ENCODE assay signal across 17 cellular contexts in genomic region chr4:8072235-8072968, GRCh38.
DNase-seq lines count a peak whose midpoint lies in the region; ATAC-seq lines count a peak whose summit lies in the region.
"Had no signal": no experiment of that assay in that cellular context is flagged by ENCODE, and none has a peak within 500 bp of the region (broad histone marks: within the 10 kb centered on the region; RNA-seq: fewer than 3 reads in every experiment).

No MANE protein-coding gene starts in this region.

- H3K36me3 Mint-ChIP-seq in stimulated activated effector memory CD8-positive, alpha-beta T cell treated with anti-CD3 and anti-CD28 coated beads, Interleukin-12 subunit alpha, Interleukin-12 subunit beta, amount 100 ng/mL, for 72 hours: no peaks in the 10 kb centered on the region
- H3K36me3 Mint-ChIP-seq: CD4-positive, CD25-positive, alpha-beta regulatory T cell had no signal

- no peak overlapping the region for H3K27ac ChIP-seq in BLaER1 treated with 17β-estradiol and CSF1 and Interleukin-3, amounts not matched to agents 10 nM and 100 nM
- peak overlapping the region; percentile 66 for H3K27ac ChIP-seq in angular gyrus (ENCODE audit: low read depth, low read length)

- no peaks in the 10 kb centered on the region for H3K4me1 Mint-ChIP-seq in stimulated activated effector memory CD8-positive, alpha-beta T cell treated with anti-CD3 and anti-CD28 coated beads, Interleukin-12 subunit alpha, Interleukin-12 subunit beta, amount 100 ng/mL, for 72 hours
- H3K4me1 Mint-ChIP-seq: CD4-positive, CD25-positive, alpha-beta regulatory T cell had no signal

- peaks cover 9 to 67% (median 56%) of the 10 kb centered on the region in 10 experiments for H3K4me1 ChIP-seq in BLaER1 treated with 17β-estradiol and CSF1 and Interleukin-3, amounts not matched to agents 10 nM and 100 nM
- H3K4me1 ChIP-seq: Caco-2 had no signal

- ATAC-seq in stimulated activated effector memory CD8-positive, alpha-beta T cell treated with anti-CD3 and anti-CD28 coated beads, Interleukin-12 subunit alpha, Interleukin-12 subunit beta, amount 100 ng/mL, for 72 hours: no peak
- ATAC-seq in HG03439 (IDR thresholded peaks at IDR 0.05; ENCODE audit: unreplicated experiment): no peak
- ATAC-seq in HG02973 (IDR thresholded peaks at IDR 0.05; ENCODE audit: unreplicated experiment): no peak
- ATAC-seq: HCT116 had no signal

- H4K20me1 ChIP-seq in BLaER1 treated with 17β-estradiol and CSF1 and Interleukin-3, amounts not matched to agents 10 nM and 100 nM: peaks cover 0 to 23% (median 0%) of the 10 kb centered on the region in 11 experiments; a peak in 4 of 22 replicates

- peaks cover 0 to 22% (median 0%) of the 10 kb centered on the region in 11 experiments; a peak in 5 of 22 replicates for H3K27me3 ChIP-seq in BLaER1 treated with 17β-estradiol and CSF1 and Interleukin-3, amounts not matched to agents 10 nM and 100 nM

- DNase-seq in left kidney (ENCODE audit: low read depth, low spot score): peak; percentile 41
- no peak for DNase-seq in stimulated activated effector memory CD8-positive, alpha-beta T cell treated with anti-CD3 and anti-CD28 coated beads, Interleukin-12 subunit alpha, Interleukin-12 subunit beta, amount 100 ng/mL, for 72 hours (ENCODE audit: low spot score in 2 of 2)
- no peak for DNase-seq in NCI-H2196 treated with DMSO at 0.1 percent for 48 hours (lab: John Stamatoyannopoulos, UW; ENCODE audit: unreplicated experiment)
- DNase-seq: Caco-2; CD4-positive, CD25-positive, alpha-beta regulatory T cell; DMS153; NCI-H1930; NCI-H446; NK-92 treated with Interleukin-12 subunit alpha and Interleukin-12 subunit beta, amount 100 ng/mL, for 24 hours; OCI-M1; RPMI8226; SIG-M5 had no signal

- no peak overlapping the region for H3K4me3 ChIP-seq in BLaER1 treated with 17β-estradiol and CSF1 and Interleukin-3, amounts not matched to agents 10 nM and 100 nM

- H3K9me3 ChIP-seq in BLaER1 treated with 17β-estradiol and CSF1 and Interleukin-3, amounts not matched to agents 10 nM and 100 nM (replicated peaks in 1 of 11): peaks cover 0 to 2% (median 0%) of the 10 kb centered on the region in 11 experiments; a peak in 4 of 22 replicates
- H3K9me3 ChIP-seq: Caco-2 had no signal

- peak overlapping the region in 8 of 11 experiments; percentile 5 to 88 (median 46); a peak in 13 of 22 replicates for H3K4me2 ChIP-seq in BLaER1 treated with 17β-estradiol and CSF1 and Interleukin-3, amounts not matched to agents 10 nM and 100 nM

- no peak overlapping the region for H3K4me3 Mint-ChIP-seq in stimulated activated effector memory CD8-positive, alpha-beta T cell treated with anti-CD3 and anti-CD28 coated beads, Interleukin-12 subunit alpha, Interleukin-12 subunit beta, amount 100 ng/mL, for 72 hours
- H3K4me3 Mint-ChIP-seq: CD4-positive, CD25-positive, alpha-beta regulatory T cell had no signal

- H3K36me3 ChIP-seq in BLaER1 treated with 17β-estradiol and CSF1 and Interleukin-3, amounts not matched to agents 10 nM and 100 nM: no peaks in the 10 kb centered on the region

- H3K9ac ChIP-seq in BLaER1 treated with 17β-estradiol and CSF1 and Interleukin-3, amounts not matched to agents 10 nM and 100 nM: no peak overlapping the region

- no peaks in the 10 kb centered on the region for H3K9me3 Mint-ChIP-seq in stimulated activated effector memory CD8-positive, alpha-beta T cell treated with anti-CD3 and anti-CD28 coated beads, Interleukin-12 subunit alpha, Interleukin-12 subunit beta, amount 100 ng/mL, for 72 hours
- H3K9me3 Mint-ChIP-seq: CD4-positive, CD25-positive, alpha-beta regulatory T cell had no signal

- H3K27ac Mint-ChIP-seq in stimulated activated effector memory CD8-positive, alpha-beta T cell treated with anti-CD3 and anti-CD28 coated beads, Interleukin-12 subunit alpha, Interleukin-12 subunit beta, amount 100 ng/mL, for 72 hours: peak overlapping the region; percentile 75
- H3K27ac Mint-ChIP-seq: CD4-positive, CD25-positive, alpha-beta regulatory T cell had no signal
